In genomic region chr3:127799476-127800222, GRCh38 we compare ENCODE assay signal across 10 cellular contexts. TPM values are rescaled to one million over a fixed set of nuclear protein-coding genes. Genes with fewer than 3 reads are reported as not detected.
DNase-seq lines count a peak whose midpoint lies in the region; ATAC-seq lines count a peak whose summit lies in the region.
"Had no signal": no experiment of that assay in that cellular context is flagged by ENCODE, and none has a peak within 500 bp of the region (broad histone marks: within the 10 kb centered on the region; RNA-seq: fewer than 3 reads in every experiment).

No MANE protein-coding gene starts in this region.

- H3K4me3 Mint-ChIP-seq in activated CD4-positive, alpha-beta memory T cell treated with anti-CD3 and anti-CD28 coated beads, Interleukin-2, amount 10 ng/mL, durations not matched to agents 7 days and 5 days, result no peak overlapping the region
- H3K4me3 Mint-ChIP-seq in activated CD4-positive, alpha-beta memory T cell treated with anti-CD3 and anti-CD28 coated beads for 36 hours, result no peak overlapping the region

- H3K36me3 Mint-ChIP-seq in activated CD4-positive, alpha-beta memory T cell treated with anti-CD3 and anti-CD28 coated beads, Interleukin-2, amount 10 ng/mL, durations not matched to agents 7 days and 5 days (ENCODE audit: low read depth), result no peaks in the 10 kb centered on the region
- H3K36me3 Mint-ChIP-seq in activated CD4-positive, alpha-beta memory T cell treated with anti-CD3 and anti-CD28 coated beads for 36 hours, result no peaks in the 10 kb centered on the region

- peak overlapping the region; percentile 38 for H3K27ac Mint-ChIP-seq in activated CD4-positive, alpha-beta memory T cell treated with anti-CD3 and anti-CD28 coated beads, Interleukin-2, amount 10 ng/mL, durations not matched to agents 7 days and 5 days
- H3K27ac Mint-ChIP-seq in activated CD4-positive, alpha-beta memory T cell treated with anti-CD3 and anti-CD28 coated beads for 36 hours, result no peak overlapping the region

- peaks cover 2% of the 10 kb centered on the region for H3K9me3 Mint-ChIP-seq in activated CD4-positive, alpha-beta memory T cell treated with anti-CD3 and anti-CD28 coated beads, Interleukin-2, amount 10 ng/mL, durations not matched to agents 7 days and 5 days
- H3K9me3 Mint-ChIP-seq in activated CD4-positive, alpha-beta memory T cell treated with anti-CD3 and anti-CD28 coated beads for 36 hours, result peaks cover 2% of the 10 kb centered on the region

- POLR2A ChIA-PET in activated CD4-positive, alpha-beta memory T cell treated with anti-CD3 and anti-CD28 coated beads, Interleukin-2, amount 10 ng/mL, durations not matched to agents 7 days and 5 days (lab: Charles Lee), result no interaction called here
- POLR2A ChIA-PET in activated CD4-positive, alpha-beta memory T cell treated with anti-CD3 and anti-CD28 coated beads for 36 hours (lab: Charles Lee), result no interaction called here

- DNase-seq in activated CD4-positive, alpha-beta memory T cell treated with anti-CD3 and anti-CD28 coated beads, Interleukin-2, amount 10 ng/mL, durations not matched to agents 7 days and 5 days, result no peak
- DNase-seq in activated CD4-positive, alpha-beta memory T cell treated with anti-CD3 and anti-CD28 coated beads for 36 hours, result no peak
- DNase-seq in SJSA1 (ENCODE audit: low read depth in 1 of 2, low spot score in 2 of 2) (peak; percentile 67 to 71), fibroblast of gingiva (ENCODE audit: low read depth) (peak; percentile 74), HUDEP-2 (lab: John Stamatoyannopoulos, UW; ENCODE audit: unreplicated experiment in 76 of 76) (no peak)
- DNase-seq: NCI-H2029, sigmoid colon had no signal

- peak overlapping the region; percentile 53 for H3K9ac ChIP-seq in skeletal muscle satellite cell (ENCODE audit: low read depth, low read length)

- intact Hi-C loops in activated CD4-positive, alpha-beta memory T cell treated with anti-CD3 and anti-CD28 coated beads for 36 hours (cut with micrococcal nuclease), result no loop called here

- H3K4me1 ChIP-seq in SJSA1 (replicated peaks), result peaks cover 43% of the 10 kb centered on the region
- H3K4me1 ChIP-seq in skeletal muscle satellite cell (ENCODE audit: control insufficient read depth, insufficient read depth, low read length), result peaks cover 48% of the 10 kb centered on the region

- H3K27ac ChIP-seq in SJSA1, result peak overlapping the region; percentile 78

- H3K4me1 Mint-ChIP-seq in activated CD4-positive, alpha-beta memory T cell treated with anti-CD3 and anti-CD28 coated beads, Interleukin-2, amount 10 ng/mL, durations not matched to agents 7 days and 5 days, result peaks cover 19% of the 10 kb centered on the region
- H3K4me1 Mint-ChIP-seq in activated CD4-positive, alpha-beta memory T cell treated with anti-CD3 and anti-CD28 coated beads for 36 hours (ENCODE audit: low read depth), result peaks cover 5% of the 10 kb centered on the region

- CTCF ChIA-PET in activated CD4-positive, alpha-beta memory T cell treated with anti-CD3 and anti-CD28 coated beads, Interleukin-2, amount 10 ng/mL, durations not matched to agents 7 days and 5 days (lab: Charles Lee), result no interaction called here
- CTCF ChIA-PET in activated CD4-positive, alpha-beta memory T cell treated with anti-CD3 and anti-CD28 coated beads for 36 hours (lab: Charles Lee), result no interaction called here

- ATAC-seq in GM18861 (IDR thresholded peaks at IDR 0.05; ENCODE audit: unreplicated experiment), result no peak
- ATAC-seq in GM18868 (IDR thresholded peaks at IDR 0.05; ENCODE audit: unreplicated experiment), result no peak

- H3K27me3 ChIP-seq in SJSA1 (replicated peaks) (no peaks in the 10 kb centered on the region), skeletal muscle satellite cell (ENCODE audit: control insufficient read depth, insufficient read depth, low read length) (no peaks in the 10 kb centered on the region)
- H3K27me3 ChIP-seq: sigmoid colon had no signal

- no peaks in the 10 kb centered on the region for H3K9me3 ChIP-seq in SJSA1 (replicated peaks)
- no peaks in the 10 kb centered on the region for H3K9me3 ChIP-seq in skeletal muscle satellite cell (replicated peaks; ENCODE audit: low read length)
- H3K9me3 ChIP-seq: sigmoid colon had no signal

- H3K4me3 ChIP-seq in SJSA1, result no peak overlapping the region
- peak overlapping the region; percentile 9 for H3K4me3 ChIP-seq in skeletal muscle satellite cell (ENCODE audit: low read length)
- H3K4me3 ChIP-seq: sigmoid colon had no signal

- no peaks in the 10 kb centered on the region for H3K27me3 Mint-ChIP-seq in activated CD4-positive, alpha-beta memory T cell treated with anti-CD3 and anti-CD28 coated beads, Interleukin-2, amount 10 ng/mL, durations not matched to agents 7 days and 5 days
- peaks cover 3% of the 10 kb centered on the region for H3K27me3 Mint-ChIP-seq in activated CD4-positive, alpha-beta memory T cell treated with anti-CD3 and anti-CD28 coated beads for 36 hours

- peak overlapping the region; percentile 36 for H3K4me2 ChIP-seq in skeletal muscle satellite cell (ENCODE audit: low read length)

- peaks cover 16% of the 10 kb centered on the region for H3K36me3 ChIP-seq in SJSA1
- peaks cover 21% of the 10 kb centered on the region for H3K36me3 ChIP-seq in skeletal muscle satellite cell (ENCODE audit: insufficient read depth, low read length)

RNA-seq across cellular contexts. Expression of gene MGLL, which starts 22.7 kb away (rescaled TPM):
- 1 to 10 TPM; 1.5 to 1.7 TPM for total RNA-seq in activated CD4-positive, alpha-beta memory T cell treated with anti-CD3 and anti-CD28 coated beads, Interleukin-2, amount 10 ng/mL, durations not matched to agents 7 days and 5 days
- total RNA-seq in activated CD4-positive, alpha-beta memory T cell treated with anti-CD3 and anti-CD28 coated beads for 36 hours, result under 1 TPM; 0.31 to 0.41 TPM
- total RNA-seq in SJSA1 (2014; rRNA removed; shearing (Covaris generic)), result 31.9 and 47.7 TPM in 2 replicates
- 34.0 and 68.8 TPM in 2 replicates for total RNA-seq in skeletal muscle satellite cell (2012; rRNA removed)

Comparison
In these comparisons a context has a peak if more than half of its experiments do, and no peak if none do; other contexts are left out.
1. DNase-seq: peak in SJSA1 (2 of 2) and fibroblast of gingiva (single experiment); none in activated CD4-positive, alpha-beta memory T cell treated with anti-CD3 and anti-CD28 coated beads, Interleukin-2, amount 10 ng/mL, durations not matched to agents 7 days and 5 days (single experiment), activated CD4-positive, alpha-beta memory T cell treated with anti-CD3 and anti-CD28 coated beads for 36 hours (single experiment) and HUDEP-2 (0 of 76).
2. RNA of gene MGLL, which starts 22.7 kb away (total RNA-seq): 31.9 to 47.7 TPM in SJSA1; 1.5 to 1.7 TPM in activated CD4-positive, alpha-beta memory T cell treated with anti-CD3 and anti-CD28 coated beads, Interleukin-2, amount 10 ng/mL, durations not matched to agents 7 days and 5 days and 0.31 to 0.41 TPM in activated CD4-positive, alpha-beta memory T cell treated with anti-CD3 and anti-CD28 coated beads for 36 hours; every median in the first group is over 10 times any median in the second.